Comparison of ENCODE assay signal across 8 cellular contexts in the genomic region with DNA sequence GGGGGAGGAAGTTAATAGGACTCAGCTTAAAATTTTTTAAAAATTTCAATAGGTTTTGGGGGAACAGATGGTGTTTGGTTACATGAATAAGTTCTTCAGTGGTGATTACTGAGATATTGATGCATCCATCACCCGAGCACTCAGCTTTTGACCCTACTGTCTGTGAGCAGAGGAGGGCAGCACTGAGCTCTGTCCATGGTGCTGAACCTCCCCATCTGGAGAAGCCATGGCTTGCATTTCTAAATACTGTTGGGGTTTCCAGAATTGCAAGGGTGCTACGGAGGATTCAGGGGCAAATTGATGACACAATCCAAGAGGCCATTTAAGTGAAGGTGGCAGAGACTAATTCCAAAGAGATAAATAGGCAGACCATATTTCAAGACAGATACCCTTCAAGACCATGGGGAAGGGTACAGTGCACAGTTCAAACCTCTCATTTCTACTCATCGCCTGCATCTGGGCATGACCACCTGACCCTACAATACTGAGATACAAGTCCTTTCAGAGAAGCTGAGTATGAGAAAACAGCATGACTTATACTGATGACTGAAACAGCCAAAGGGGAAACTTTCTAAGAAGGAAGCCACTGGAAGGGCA. TPM values are rescaled to one million over a fixed set of nuclear protein-coding genes. Genes with fewer than 3 reads are reported as not detected.
DNase-seq lines count a peak whose midpoint lies in the region; ATAC-seq and TF ChIP-seq lines count a peak whose summit lies in the region.

No MANE protein-coding gene starts in this region.

- CTCF ChIA-PET in CD4-positive, alpha-beta T cell (lab: Charles Lee) = interaction anchor here (1.1 kb wide), 1 partner anchor 10 kb away, joined by 3 read pairs; no protein-coding TSS in a partner anchor

- no peak for TF ChIP-seq CTCF in CD4-positive, alpha-beta T cell (IDR thresholded peaks at IDR 0.05)

- peaks cover 2% of the 10 kb centered on the region for H3K9me3 Mint-ChIP-seq in CD4-positive, alpha-beta T cell

- POLR2A ChIA-PET in CD4-positive, alpha-beta T cell (lab: Charles Lee) = no interaction called here

- peak; percentile 68 for ATAC-seq in CD4-positive, alpha-beta T cell (ENCODE audit: poor library complexity)
- ATAC-seq in HG03135 (IDR thresholded peaks at IDR 0.05; ENCODE audit: unreplicated experiment) = no peak
- ATAC-seq in GM18517 (IDR thresholded peaks at IDR 0.05; ENCODE audit: unreplicated experiment) = no peak

- DNase-seq in CD4-positive, alpha-beta T cell = peak; percentile 46 to 68 (median 56)
- DNase-seq in HK-2 (ENCODE audit: unreplicated experiment) (peak; percentile 69), SW480 (ENCODE audit: low spot score) (peak; percentile 41), hepatic stellate cell (ENCODE audit: low spot score) (peak; percentile 70)
- peak; percentile 11 for DNase-seq in activated naive CD8-positive, alpha-beta T cell treated with anti-CD3 and anti-CD28 coated beads, Interleukin-2, amount 50 U/mL, for 16 hours (ENCODE audit: low read depth, low spot score)
- DNase-seq in stimulated activated CD4-positive, alpha-beta T cell treated with anti-CD3 and anti-CD28 coated beads, Interleukin-12 subunit alpha, Interleukin-12 subunit beta, amount 100 ng/mL, for 4 hours = peak; percentile 56

- H3K27me3 Mint-ChIP-seq in CD4-positive, alpha-beta T cell = peaks cover 84% of the 10 kb centered on the region

- H3K27ac ChIP-seq in CD4-positive, alpha-beta T cell (ENCODE audit: low read depth, low read length) = no peak overlapping the region

- no peak overlapping the region for H3K4me3 Mint-ChIP-seq in CD4-positive, alpha-beta T cell

- H3K27me3 ChIP-seq in CD4-positive, alpha-beta T cell (ENCODE audit: control insufficient read depth, insufficient read depth, low read length) = peaks cover 6% of the 10 kb centered on the region

- no peaks in the 10 kb centered on the region for H3K36me3 Mint-ChIP-seq in CD4-positive, alpha-beta T cell (ENCODE audit: low read depth)

- no peak overlapping the region for H3K27ac Mint-ChIP-seq in CD4-positive, alpha-beta T cell

- H3K4me1 Mint-ChIP-seq in CD4-positive, alpha-beta T cell (ENCODE audit: low read depth) = no peaks in the 10 kb centered on the region

- no peaks in the 10 kb centered on the region for H3K9me3 ChIP-seq in CD4-positive, alpha-beta T cell (ENCODE audit: control insufficient read depth, low read length)

- intact Hi-C loops in CD4-positive, alpha-beta T cell (cut with DNase I, micrococcal nuclease) = no loop called here

RNA-seq across cellular contexts. Expression of gene SYT2, which starts 17.2 kb away (rescaled TPM):
- total RNA-seq in CD4-positive, alpha-beta T cell = not detected

Comparison
In these comparisons a context has a peak if more than half of its experiments do, and no peak if none do; other contexts are left out.
1. DNase-seq: peak in every context shown above with its lines; median percentile 70 in hepatic stellate cell; 69 in HK-2; 56 in CD4-positive, alpha-beta T cell; 56 in stimulated activated CD4-positive, alpha-beta T cell treated with anti-CD3 and anti-CD28 coated beads, Interleukin-12 subunit alpha, Interleukin-12 subunit beta, amount 100 ng/mL, for 4 hours; 41 in SW480; 11 in activated naive CD8-positive, alpha-beta T cell treated with anti-CD3 and anti-CD28 coated beads, Interleukin-2, amount 50 U/mL, for 16 hours.